ENCODE assay signal across 12 cellular contexts in the genomic region with DNA sequence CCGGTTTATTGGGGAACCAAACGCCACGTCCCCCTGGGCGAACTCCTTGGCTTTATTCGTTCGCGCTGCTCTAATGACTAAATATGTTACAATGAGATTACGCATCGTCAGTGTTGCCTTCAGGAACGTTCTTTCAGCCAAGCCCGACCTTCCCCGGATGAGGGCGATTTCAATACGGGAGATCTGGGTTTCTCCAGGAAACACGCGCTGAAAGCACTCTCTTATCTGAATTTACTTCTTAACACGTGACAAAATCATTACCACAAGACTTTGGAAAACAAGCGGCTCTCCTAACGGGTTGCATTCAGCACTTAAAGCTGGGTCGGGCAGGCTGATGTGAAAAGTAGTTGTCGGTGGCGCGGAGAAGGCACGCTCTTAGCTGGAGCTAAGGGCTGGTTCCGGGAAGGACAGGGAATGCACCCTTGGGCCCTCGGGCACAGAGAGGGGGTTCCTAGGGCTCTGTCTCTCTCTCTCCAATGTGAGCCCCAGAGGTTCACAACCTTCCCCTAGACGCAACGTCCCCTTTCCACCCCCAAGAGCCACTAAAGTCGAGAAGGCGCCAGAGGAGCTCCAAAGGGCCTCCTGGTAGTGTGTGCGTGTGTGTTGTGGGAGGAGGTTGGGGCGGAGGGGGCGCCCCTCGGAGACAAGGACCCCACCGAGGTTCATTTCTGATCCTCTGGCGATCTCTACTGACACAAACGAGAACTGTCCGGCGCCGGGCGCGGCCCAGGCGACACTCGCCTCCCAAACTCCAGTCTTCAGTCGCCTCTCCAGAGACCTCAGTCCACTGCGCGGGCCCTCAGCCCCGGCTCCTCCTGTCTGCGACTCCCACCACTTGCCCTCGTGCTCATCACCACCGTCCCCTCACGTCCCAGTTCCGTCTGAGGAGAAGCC. TPM values are rescaled to one million over a fixed set of nuclear protein-coding genes. Genes with fewer than 3 reads are reported as not detected.
A peak's percentile ranks its signal among the peaks of the same experiment; 100 is the strongest.
DNase-seq lines count a peak whose midpoint lies in the region; ATAC-seq and TF ChIP-seq lines count a peak whose summit lies in the region.
"Had no signal": no experiment of that assay in that cellular context is flagged by ENCODE, and none has a peak within 500 bp of the region (broad histone marks: within the 10 kb centered on the region; RNA-seq: fewer than 3 reads in every experiment).

No MANE protein-coding gene starts in this region.

- DNase-seq in D341Med (ENCODE audit: low spot score) (peak; percentile 51), HEK293T (ENCODE audit: extremely low spot score) (peak; percentile 67), anterior cingulate cortex (lab: John Stamatoyannopoulos, UW) (peak in 42 of 58 donors; percentile 9 to 73 (median 48)), mesothelial cell of epicardium (ENCODE audit: low spot score in 2 of 2, unreplicated experiment in 2 of 2) (no peak)
- no peak for DNase-seq in stimulated activated CD4-positive, alpha-beta T cell treated with anti-CD3 and anti-CD28 coated beads, Interleukin-2, amount 100 ng/mL, for 48 hours
- no peak for DNase-seq in CD8-positive, alpha-beta memory T cell
- DNase-seq: effector memory CD4-positive, alpha-beta T cell; MV-4-11; WERI-Rb-1 had no signal

- H3K36me3 Mint-ChIP-seq in mesothelial cell of epicardium: no peaks in the 10 kb centered on the region
- H3K36me3 Mint-ChIP-seq in CD8-positive, alpha-beta memory T cell: no peaks in the 10 kb centered on the region

- ATAC-seq in GM21576 (IDR thresholded peaks at IDR 0.05; ENCODE audit: unreplicated experiment) (no peak), HG03095 (IDR thresholded peaks at IDR 0.05; ENCODE audit: unreplicated experiment) (no peak)

- no peaks in the 10 kb centered on the region for H3K9me3 ChIP-seq in CD8-positive, alpha-beta memory T cell (ENCODE audit: low read length)

- CTCF ChIA-PET in HEK293T (lab: Yijun Ruan, JAX): interaction anchor here (0.6 to 1.9 kb wide), 19 partner anchors 9 to 696 kb away, joined by 3 to 25 read pairs (median 3); no protein-coding TSS in a partner anchor
- CTCF ChIA-PET in CD8-positive, alpha-beta memory T cell (lab: Charles Lee): interaction anchor here (1.5 to 1.6 kb wide), 2 partner anchors 51 to 285 kb away, joined by 5 read pairs; no protein-coding TSS in a partner anchor

- no peaks in the 10 kb centered on the region for H3K36me3 ChIP-seq in CD8-positive, alpha-beta memory T cell (ENCODE audit: insufficient read depth, low read length)
- H3K36me3 ChIP-seq: WERI-Rb-1 had no signal

- no peak overlapping the region for H3K27ac Mint-ChIP-seq in mesothelial cell of epicardium
- H3K27ac Mint-ChIP-seq in CD8-positive, alpha-beta memory T cell: peak overlapping the region in 1 of 8 donors; percentile 59

- peaks cover 95% of the 10 kb centered on the region for H3K27me3 Mint-ChIP-seq in mesothelial cell of epicardium (ENCODE audit: low read depth)
- H3K27me3 Mint-ChIP-seq in CD8-positive, alpha-beta memory T cell: peaks cover 76 to 88% of the 10 kb centered on the region in 2 donors

- peak overlapping the region; percentile 27 for H3K4me3 Mint-ChIP-seq in mesothelial cell of epicardium
- peak overlapping the region in 2 of 7 donors; percentile 19 to 63 for H3K4me3 Mint-ChIP-seq in CD8-positive, alpha-beta memory T cell

- TF ChIP-seq CTCF in mesothelial cell of epicardium (IDR thresholded peaks at IDR 0.05; ENCODE audit: unreplicated experiment): no peak

- no peaks in the 10 kb centered on the region for H3K9me3 Mint-ChIP-seq in mesothelial cell of epicardium
- H3K9me3 Mint-ChIP-seq in CD8-positive, alpha-beta memory T cell: no peaks in the 10 kb centered on the region

- peaks cover 60% of the 10 kb centered on the region for H3K27me3 ChIP-seq in CD8-positive, alpha-beta memory T cell (ENCODE audit: insufficient read depth, low read length, poor library complexity, severe bottlenecking)

- POLR2A ChIA-PET in HEK293T (lab: Yijun Ruan, JAX): interaction anchor here (0.7 to 2.5 kb wide), 11 partner anchors 12 to 682 kb away, joined by 3 to 12 read pairs (median 4); a partner anchor contains a TSS
- POLR2A ChIA-PET in CD8-positive, alpha-beta memory T cell (lab: Charles Lee): no interaction called here

- H3K27ac ChIP-seq in CD8-positive, alpha-beta memory T cell (ENCODE audit: low read depth, low read length): no peak overlapping the region
- H3K27ac ChIP-seq: WERI-Rb-1 had no signal

- no peak overlapping the region for H3K4me3 ChIP-seq in CD8-positive, alpha-beta memory T cell (ENCODE audit: low read length)

- peaks cover 14% of the 10 kb centered on the region for H3K4me1 ChIP-seq in CD8-positive, alpha-beta memory T cell (ENCODE audit: insufficient read depth, low read length)

- peaks cover 8% of the 10 kb centered on the region for H3K4me1 Mint-ChIP-seq in mesothelial cell of epicardium
- H3K4me1 Mint-ChIP-seq in CD8-positive, alpha-beta memory T cell: peaks cover 13 to 22% (median 20%) of the 10 kb centered on the region in 3 donors

TF ChIP-seq in HEK293T, 16 proteins besides CTCF, POLR2A, EP300 and RAD21:
- TF ChIP-seq, protein P1, sequence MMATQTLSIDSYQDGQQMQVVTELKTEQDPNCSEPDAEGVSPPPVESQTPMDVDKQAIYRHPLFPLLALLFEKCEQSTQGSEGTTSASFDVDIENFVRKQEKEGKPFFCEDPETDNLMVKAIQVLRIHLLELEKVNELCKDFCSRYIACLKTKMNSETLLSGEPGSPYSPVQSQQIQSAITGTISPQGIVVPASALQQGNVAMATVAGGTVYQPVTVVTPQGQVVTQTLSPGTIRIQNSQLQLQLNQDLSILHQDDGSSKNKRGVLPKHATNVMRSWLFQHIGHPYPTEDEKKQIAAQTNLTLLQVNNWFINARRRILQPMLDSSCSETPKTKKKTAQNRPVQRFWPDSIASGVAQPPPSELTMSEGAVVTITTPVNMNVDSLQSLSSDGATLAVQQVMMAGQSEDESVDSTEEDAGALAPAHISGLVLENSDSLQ (IDR thresholded peaks at IDR 0.05): no peak
- TF ChIP-seq L3MBTL2 (conservative IDR thresholded peaks at IDR 0.05) (peak; percentile 48; the same call in 1 of the 2 replicates), TARDBP (IDR thresholded peaks at IDR 0.05) (no peak), CTBP1 (IDR thresholded peaks at IDR 0.05; ENCODE audit: borderline replicate concordance) (no peak), NFRKB (IDR thresholded peaks at IDR 0.05) (no peak), FOXA1 (IDR thresholded peaks at IDR 0.05) (no peak), ARNT (IDR thresholded peaks at IDR 0.05) (no peak)
TF ChIP-seq in HEK293T: peak in this region for 1.

RNA-seq across cellular contexts. Expression of a gene that starts 7.1 kb away (rescaled TPM):
- not detected in 3 replicates for total RNA-seq in mesothelial cell of epicardium
- not detected for total RNA-seq in CD8-positive, alpha-beta memory T cell
- polyA plus RNA-seq in CD8-positive, alpha-beta memory T cell: not detected
- total RNA-seq: myocyte had no signal

Comparison
In these comparisons a context has a peak if more than half of its experiments do, and no peak if none do; other contexts are left out.
1. DNase-seq: peak in D341Med (single experiment), HEK293T (single experiment) and anterior cingulate cortex (42 of 58); none in mesothelial cell of epicardium (0 of 2), stimulated activated CD4-positive, alpha-beta T cell treated with anti-CD3 and anti-CD28 coated beads, Interleukin-2, amount 100 ng/mL, for 48 hours (0 of 2) and CD8-positive, alpha-beta memory T cell (0 of 5).